ENCODE assay signal across 1 cellular context in the genomic region with DNA sequence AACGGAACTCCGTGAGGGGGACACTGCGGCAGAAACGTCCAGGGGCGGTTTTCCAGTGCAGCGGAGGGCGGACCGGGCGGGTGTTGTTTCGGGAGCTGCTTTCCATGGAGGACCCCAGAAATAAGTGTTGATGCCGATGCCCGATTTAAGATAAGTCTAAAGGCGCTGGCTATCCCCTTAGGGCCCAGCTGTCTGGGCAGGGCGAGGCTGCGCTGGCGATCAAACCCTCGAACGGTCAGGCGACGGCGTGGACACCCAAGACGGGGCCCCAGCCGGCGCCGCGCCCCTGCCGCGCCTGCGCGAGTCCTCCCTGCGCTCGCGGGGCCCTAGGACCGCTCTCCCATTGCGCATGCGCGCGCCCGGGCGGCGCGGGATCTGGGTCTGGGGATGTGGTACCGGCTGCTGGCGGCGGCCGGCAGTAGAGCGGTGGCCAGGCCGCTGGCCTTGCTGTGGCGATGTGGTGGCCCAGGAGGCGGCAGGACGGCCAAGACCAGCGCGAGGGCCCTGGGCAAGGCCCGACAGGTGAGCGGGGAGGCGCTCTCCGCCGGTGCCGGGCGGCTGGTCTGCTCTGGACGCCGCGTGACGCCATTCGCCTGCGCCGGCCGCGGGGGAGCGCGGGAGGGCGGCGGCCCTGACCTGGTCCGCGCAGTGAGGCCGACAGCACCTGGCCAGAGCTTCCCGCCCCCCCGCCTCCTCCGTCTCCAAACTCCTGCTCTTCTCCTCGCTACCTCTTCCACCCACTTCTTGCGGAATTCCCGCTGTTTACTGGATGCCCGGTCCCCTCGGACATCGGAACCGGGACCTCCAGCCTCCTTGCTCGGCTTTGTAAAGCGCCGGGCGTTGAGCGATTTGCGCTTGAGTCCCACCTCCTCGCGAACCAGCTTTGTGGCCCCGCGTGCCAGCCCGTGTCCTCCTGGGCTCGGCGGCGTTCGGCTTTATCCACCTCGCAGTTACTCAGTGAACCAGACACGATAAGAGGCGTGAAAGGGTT.
TF ChIP-seq lines count a peak whose summit lies in the region.

No MANE protein-coding gene starts in this region.

TF ChIP-seq in K562, 482 proteins besides CTCF, POLR2A, EP300 and RAD21 (continued from another document and continues in another):
- TF ChIP-seq ZNF609 (CRISPR knock-in tag; IDR thresholded peaks at IDR 0.05; ENCODE audit: borderline replicate concordance) = 0 out of 2 replicates have a peak, but pooled peaks have one; percentile 18
- TF ChIP-seq COPS2 (conservative IDR thresholded peaks at IDR 0.05) = no peak
- peak in 1 of 2 experiments; percentile 96; a peak in 2 of 4 replicates for TF ChIP-seq HDAC1 (IDR thresholded peaks at IDR 0.05)
- peak; percentile 95 for TF ChIP-seq ZFX (CRISPR knock-in tag; IDR thresholded peaks at IDR 0.05)
- TF ChIP-seq XRCC4 (IDR thresholded peaks at IDR 0.05; ENCODE audit: extremely low read depth, insufficient read depth, insufficient read length) = no peak
- TF ChIP-seq GMEB1 (CRISPR knock-in tag; IDR thresholded peaks at IDR 0.05) = peak; percentile 71; the same call in 1 of the 2 replicates
- TF ChIP-seq SMC3 (conservative IDR thresholded peaks at IDR 0.05; ENCODE audit: insufficient read depth, low read depth, low read length) = peak; percentile 7; the same call in 1 of the 2 replicates
- peak; percentile 71; the same call in 1 of the 2 replicates for TF ChIP-seq KLF13 (tag; IDR thresholded peaks at IDR 0.05; ENCODE audit: borderline replicate concordance, low read depth)
- TF ChIP-seq ZNF165 (CRISPR knock-in tag; IDR thresholded peaks at IDR 0.05; ENCODE audit: borderline replicate concordance) = no peak
- TF ChIP-seq IRF2 (CRISPR knock-in tag; IDR thresholded peaks at IDR 0.05) = no peak
- TF ChIP-seq NR3C1 (CRISPR knock-in tag; IDR thresholded peaks at IDR 0.05) = peak; percentile 25; the same call in 1 of the 2 replicates
- no peak for TF ChIP-seq NFRKB (IDR thresholded peaks at IDR 0.05; ENCODE audit: low read depth)
- peak; percentile 99 for TF ChIP-seq PHF8 (IDR thresholded peaks at IDR 0.05; ENCODE audit: borderline replicate concordance, low read length)
- peak; percentile 89 for TF ChIP-seq MYC (IDR thresholded peaks at IDR 0.05; ENCODE audit: low read depth, low read length)
- TF ChIP-seq MYC (CRISPR knock-in tag; IDR thresholded peaks at IDR 0.05; ENCODE audit: borderline replicate concordance, low read depth) = no peak
- TF ChIP-seq, protein P1, sequence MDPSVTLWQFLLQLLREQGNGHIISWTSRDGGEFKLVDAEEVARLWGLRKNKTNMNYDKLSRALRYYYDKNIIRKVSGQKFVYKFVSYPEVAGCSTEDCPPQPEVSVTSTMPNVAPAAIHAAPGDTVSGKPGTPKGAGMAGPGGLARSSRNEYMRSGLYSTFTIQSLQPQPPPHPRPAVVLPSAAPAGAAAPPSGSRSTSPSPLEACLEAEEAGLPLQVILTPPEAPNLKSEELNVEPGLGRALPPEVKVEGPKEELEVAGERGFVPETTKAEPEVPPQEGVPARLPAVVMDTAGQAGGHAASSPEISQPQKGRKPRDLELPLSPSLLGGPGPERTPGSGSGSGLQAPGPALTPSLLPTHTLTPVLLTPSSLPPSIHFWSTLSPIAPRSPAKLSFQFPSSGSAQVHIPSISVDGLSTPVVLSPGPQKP (CRISPR knock-in tag; IDR thresholded peaks at IDR 0.05) = no peak
- TF ChIP-seq PML (IDR thresholded peaks at IDR 0.05; ENCODE audit: low read length) = peak; percentile 64; the same call in 1 of the 2 replicates
- TF ChIP-seq ID3 (CRISPR knock-in tag; IDR thresholded peaks at IDR 0.05) = no peak
- peak; percentile 65; the same call in 1 of the 2 replicates for TF ChIP-seq ID3 (tag; IDR thresholded peaks at IDR 0.05)
- peak; percentile 71; the same call in 1 of the 2 replicates for TF ChIP-seq ILF3 (IDR thresholded peaks at IDR 0.05; ENCODE audit: borderline replicate concordance)
- no peak for TF ChIP-seq ADNP (tag; IDR thresholded peaks at IDR 0.05)
- peak; percentile 48; the same call in 1 of the 2 replicates for TF ChIP-seq LCOR (CRISPR knock-in tag; IDR thresholded peaks at IDR 0.05)
- no peak for TF ChIP-seq NUFIP1 (IDR thresholded peaks at IDR 0.05; ENCODE audit: partially characterized antibody)
- peak; percentile 61 for TF ChIP-seq PRPF4 (IDR thresholded peaks at IDR 0.05; ENCODE audit: insufficient read depth, low read depth, low read length, poor library complexity, severe bottlenecking)
- TF ChIP-seq CTBP1 (IDR thresholded peaks at IDR 0.05; ENCODE audit: borderline replicate concordance) = peak; percentile 99
- TF ChIP-seq, protein P2, sequence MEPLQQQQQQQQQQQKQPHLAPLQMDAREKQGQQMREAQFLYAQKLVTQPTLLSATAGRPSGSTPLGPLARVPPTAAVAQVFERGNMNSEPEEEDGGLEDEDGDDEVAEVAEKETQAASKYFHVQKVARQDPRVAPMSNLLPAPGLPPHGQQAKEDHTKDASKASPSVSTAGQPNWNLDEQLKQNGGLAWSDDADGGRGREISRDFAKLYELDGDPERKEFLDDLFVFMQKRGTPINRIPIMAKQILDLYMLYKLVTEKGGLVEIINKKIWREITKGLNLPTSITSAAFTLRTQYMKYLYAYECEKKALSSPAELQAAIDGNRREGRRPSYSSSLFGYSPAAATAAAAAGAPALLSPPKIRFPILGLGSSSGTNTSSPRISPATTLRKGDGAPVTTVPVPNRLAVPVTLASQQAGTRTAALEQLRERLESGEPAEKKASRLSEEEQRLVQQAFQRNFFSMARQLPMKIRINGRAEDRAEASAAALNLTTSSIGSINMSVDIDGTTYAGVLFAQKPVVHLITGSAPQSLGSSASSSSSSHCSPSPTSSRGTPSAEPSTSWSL (CRISPR knock-in tag; IDR thresholded peaks at IDR 0.05; ENCODE audit: borderline replicate concordance) = no peak
- TF ChIP-seq MTA3 (IDR thresholded peaks at IDR 0.05; ENCODE audit: borderline replicate concordance) = peak; percentile 75; the same call in 1 of the 2 replicates
- TF ChIP-seq NRF1 (conservative IDR thresholded peaks at IDR 0.05 in 1 of 2, IDR thresholded peaks at IDR 0.05 in 1 of 2) = peak; percentile 100
- peak in 1 of 2 experiments; percentile 53; a peak in 1 of 4 replicates for TF ChIP-seq CSDE1 (IDR thresholded peaks at IDR 0.05)
- TF ChIP-seq STAG1 (CRISPR knock-in tag; IDR thresholded peaks at IDR 0.05; ENCODE audit: borderline replicate concordance) = peak; percentile 57
- no peak for TF ChIP-seq ELF1 (tag; IDR thresholded peaks at IDR 0.05)
- TF ChIP-seq HSF4 (CRISPR knock-in tag; IDR thresholded peaks at IDR 0.05; ENCODE audit: borderline replicate concordance) = no peak
- no peak for TF ChIP-seq SMARCC2 (IDR thresholded peaks at IDR 0.05; ENCODE audit: low read depth)
- no peak for TF ChIP-seq ZNF780A (CRISPR knock-in tag; IDR thresholded peaks at IDR 0.05)
- TF ChIP-seq BCOR (IDR thresholded peaks at IDR 0.05) = peak; percentile 96
- TF ChIP-seq RB1 (IDR thresholded peaks at IDR 0.05; ENCODE audit: low read depth) = no peak; the same call in none of the 2 replicates
- no peak for TF ChIP-seq ZNF778 (CRISPR knock-in tag; IDR thresholded peaks at IDR 0.05)
- TF ChIP-seq ZNF584 (CRISPR knock-in tag; IDR thresholded peaks at IDR 0.05; ENCODE audit: low read depth) = no peak
- TF ChIP-seq SRF (CRISPR knock-in tag; IDR thresholded peaks at IDR 0.05) = no peak
- TF ChIP-seq, protein P3, sequence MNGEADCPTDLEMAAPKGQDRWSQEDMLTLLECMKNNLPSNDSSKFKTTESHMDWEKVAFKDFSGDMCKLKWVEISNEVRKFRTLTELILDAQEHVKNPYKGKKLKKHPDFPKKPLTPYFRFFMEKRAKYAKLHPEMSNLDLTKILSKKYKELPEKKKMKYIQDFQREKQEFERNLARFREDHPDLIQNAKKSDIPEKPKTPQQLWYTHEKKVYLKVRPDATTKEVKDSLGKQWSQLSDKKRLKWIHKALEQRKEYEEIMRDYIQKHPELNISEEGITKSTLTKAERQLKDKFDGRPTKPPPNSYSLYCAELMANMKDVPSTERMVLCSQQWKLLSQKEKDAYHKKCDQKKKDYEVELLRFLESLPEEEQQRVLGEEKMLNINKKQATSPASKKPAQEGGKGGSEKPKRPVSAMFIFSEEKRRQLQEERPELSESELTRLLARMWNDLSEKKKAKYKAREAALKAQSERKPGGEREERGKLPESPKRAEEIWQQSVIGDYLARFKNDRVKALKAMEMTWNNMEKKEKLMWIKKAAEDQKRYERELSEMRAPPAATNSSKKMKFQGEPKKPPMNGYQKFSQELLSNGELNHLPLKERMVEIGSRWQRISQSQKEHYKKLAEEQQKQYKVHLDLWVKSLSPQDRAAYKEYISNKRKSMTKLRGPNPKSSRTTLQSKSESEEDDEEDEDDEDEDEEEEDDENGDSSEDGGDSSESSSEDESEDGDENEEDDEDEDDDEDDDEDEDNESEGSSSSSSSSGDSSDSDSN (IDR thresholded peaks at IDR 0.05; ENCODE audit: borderline replicate concordance in 1 of 2, low read depth in 2 of 2, low read length in 2 of 2) = no peak
- no peak for TF ChIP-seq RFX7 (CRISPR knock-in tag; IDR thresholded peaks at IDR 0.05)
- 0 out of 2 replicates have a peak, but pooled peaks have one; percentile 20 for TF ChIP-seq TOE1 (IDR thresholded peaks at IDR 0.05; ENCODE audit: borderline replicate concordance)
- TF ChIP-seq TOE1 (CRISPR knock-in tag; IDR thresholded peaks at IDR 0.05; ENCODE audit: borderline replicate concordance, low read depth) = no peak
- no peak for TF ChIP-seq DNMT1 (IDR thresholded peaks at IDR 0.05)
- no peak for TF ChIP-seq ATF3 (IDR thresholded peaks at IDR 0.05)
- no peak for TF ChIP-seq ATF3 (CRISPR knock-in tag; conservative IDR thresholded peaks at IDR 0.05)
- peak; percentile 92 for TF ChIP-seq KLF1 (tag; IDR thresholded peaks at IDR 0.05)
- peak; percentile 68 to 96 for TF ChIP-seq NONO (IDR thresholded peaks at IDR 0.05; ENCODE audit: low read depth in 2 of 2, low read length in 1 of 2)
- TF ChIP-seq TEAD2 (tag; IDR thresholded peaks at IDR 0.05) = no peak
- TF ChIP-seq POLR2AphosphoS5 (IDR thresholded peaks at IDR 0.05; ENCODE audit: control insufficient read depth, insufficient read depth, low read depth, low read length) = peak; percentile 76
- TF ChIP-seq RBM14 (IDR thresholded peaks at IDR 0.05; ENCODE audit: borderline replicate concordance, insufficient read depth, low read depth, low read length) = no peak
- TF ChIP-seq, protein P4, sequence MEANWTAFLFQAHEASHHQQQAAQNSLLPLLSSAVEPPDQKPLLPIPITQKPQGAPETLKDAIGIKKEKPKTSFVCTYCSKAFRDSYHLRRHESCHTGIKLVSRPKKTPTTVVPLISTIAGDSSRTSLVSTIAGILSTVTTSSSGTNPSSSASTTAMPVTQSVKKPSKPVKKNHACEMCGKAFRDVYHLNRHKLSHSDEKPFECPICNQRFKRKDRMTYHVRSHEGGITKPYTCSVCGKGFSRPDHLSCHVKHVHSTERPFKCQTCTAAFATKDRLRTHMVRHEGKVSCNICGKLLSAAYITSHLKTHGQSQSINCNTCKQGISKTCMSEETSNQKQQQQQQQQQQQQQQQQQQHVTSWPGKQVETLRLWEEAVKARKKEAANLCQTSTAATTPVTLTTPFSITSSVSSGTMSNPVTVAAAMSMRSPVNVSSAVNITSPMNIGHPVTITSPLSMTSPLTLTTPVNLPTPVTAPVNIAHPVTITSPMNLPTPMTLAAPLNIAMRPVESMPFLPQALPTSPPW (CRISPR knock-in tag; IDR thresholded peaks at IDR 0.05) = peak; percentile 84
